In genomic region chr19:47404334-47405196, GRCh38 we compare ENCODE assay signal across 17 cellular contexts. TPM values are rescaled to one million over a fixed set of nuclear protein-coding genes. Genes with fewer than 3 reads are reported as not detected.
DNase-seq lines count a peak whose midpoint lies in the region; ATAC-seq, FAIRE-seq and TF ChIP-seq lines count a peak whose summit lies in the region.
"Had no signal": no experiment of that assay in that cellular context is flagged by ENCODE, and none has a peak within 500 bp of the region (broad histone marks: within the 10 kb centered on the region; RNA-seq: fewer than 3 reads in every experiment).

No MANE protein-coding gene starts in this region.

- H3K4me3 Mint-ChIP-seq in glutamatergic neuron (ENCODE audit: unreplicated experiment): peak overlapping the region; percentile 34
- H3K4me3 Mint-ChIP-seq: CD4-positive, CD25-positive, alpha-beta regulatory T cell had no signal

- TF ChIP-seq EP300 in esophagus muscularis mucosa (IDR thresholded peaks at IDR 0.05): no peak

- peaks cover 20% of the 10 kb centered on the region for H3K27me3 Mint-ChIP-seq in glutamatergic neuron (ENCODE audit: unreplicated experiment)

- H3K4me1 ChIP-seq in esophagus muscularis mucosa (no peaks in the 10 kb centered on the region), upper lobe of right lung (no peaks in the 10 kb centered on the region)
- H3K4me1 ChIP-seq: BLaER1 treated with 17β-estradiol and CSF1 and Interleukin-3, amounts not matched to agents 10 nM and 100 nM had no signal

- H3K36me3 ChIP-seq in esophagus muscularis mucosa (peaks cover 0 to 7% (median 0%) of the 10 kb centered on the region in 4 donors), upper lobe of right lung (no peaks in the 10 kb centered on the region)
- H3K36me3 ChIP-seq: BLaER1 treated with 17β-estradiol and CSF1 and Interleukin-3, amounts not matched to agents 10 nM and 100 nM had no signal

- WGBS in esophagus muscularis mucosa: 80% methylated on average over 9 of the region's 9 CpGs

- intact Hi-C loops in esophagus muscularis mucosa (cut with DNase I): no loop called here
- intact Hi-C loops in upper lobe of right lung (cut with DNase I): loop anchor here (10.0 kb wide), 1 partner anchor 110 kb away; no protein-coding TSS in a partner anchor

- H3K4me1 Mint-ChIP-seq in glutamatergic neuron (ENCODE audit: low read depth, unreplicated experiment): peaks cover 6% of the 10 kb centered on the region
- H3K4me1 Mint-ChIP-seq: CD4-positive, CD25-positive, alpha-beta regulatory T cell had no signal

- no peak for ATAC-seq in upper lobe of right lung

- TF ChIP-seq POLR2A in NB4 (IDR thresholded peaks at IDR 0.05; ENCODE audit: extremely low read depth, insufficient read length): no peak
- no peak for TF ChIP-seq POLR2A in esophagus muscularis mucosa (IDR thresholded peaks at IDR 0.05; ENCODE audit: low read depth)

- H3K27ac Mint-ChIP-seq in glutamatergic neuron (ENCODE audit: unreplicated experiment): no peak overlapping the region

- peaks cover 11% of the 10 kb centered on the region for H3K9me3 Mint-ChIP-seq in glutamatergic neuron (ENCODE audit: unreplicated experiment)

- H3K27ac ChIP-seq in esophagus muscularis mucosa (replicated peaks in 1 of 4): no peak overlapping the region
- H3K27ac ChIP-seq in upper lobe of right lung: no peak overlapping the region
- H3K27ac ChIP-seq: BLaER1 treated with 17β-estradiol and CSF1 and Interleukin-3, amounts not matched to agents 10 nM and 100 nM had no signal

- H3K4me3 ChIP-seq in NB4 (ENCODE audit: low read depth, low read length) (no peak overlapping the region), esophagus muscularis mucosa (no peak overlapping the region), upper lobe of right lung (no peak overlapping the region)
- H3K4me3 ChIP-seq: BLaER1 treated with 17β-estradiol and CSF1 and Interleukin-3, amounts not matched to agents 10 nM and 100 nM had no signal

- no peak for TF ChIP-seq CTCF in D721Med (IDR thresholded peaks at IDR 0.05; ENCODE audit: insufficient read depth, missing control alignments)
- no peak for TF ChIP-seq CTCF in NB4 (IDR thresholded peaks at IDR 0.05; ENCODE audit: low read depth, low read length)
- TF ChIP-seq CTCF in glutamatergic neuron (IDR thresholded peaks at IDR 0.05; ENCODE audit: partially characterized antibody, unreplicated experiment): no peak
- TF ChIP-seq CTCF in esophagus muscularis mucosa (IDR thresholded peaks at IDR 0.05): no peak
- no peak for TF ChIP-seq CTCF in upper lobe of right lung (IDR thresholded peaks at IDR 0.05)

- peaks cover 0 to 60% (median 2%) of the 10 kb centered on the region in 4 donors for H3K27me3 ChIP-seq in esophagus muscularis mucosa
- peaks cover 11% of the 10 kb centered on the region for H3K27me3 ChIP-seq in upper lobe of right lung

- H3K36me3 Mint-ChIP-seq in glutamatergic neuron (ENCODE audit: unreplicated experiment): peaks cover 16% of the 10 kb centered on the region

- H3K9me3 ChIP-seq in esophagus muscularis mucosa (no peaks in the 10 kb centered on the region), upper lobe of right lung (no peaks in the 10 kb centered on the region)
- H3K9me3 ChIP-seq: BLaER1 treated with 17β-estradiol and CSF1 and Interleukin-3, amounts not matched to agents 10 nM and 100 nM had no signal

- DNase-seq in DMS53 (lab: John Stamatoyannopoulos, UW) (peak; percentile 51), DMS53 treated with DMSO at 0.1 percent for 48 hours (lab: John Stamatoyannopoulos, UW; ENCODE audit: unreplicated experiment) (no peak), D721Med (ENCODE audit: insufficient read length, low spot score) (peak; percentile 9), NB4 (ENCODE audit: low read depth) (peak; percentile 50), glutamatergic neuron (no peak), esophagus muscularis mucosa (ENCODE audit: extremely low spot score) (no peak), upper lobe of right lung (no peak), putamen (ENCODE audit: low spot score) (no peak)
- DNase-seq: 8988T; ACHN; CD4-positive, CD25-positive, alpha-beta regulatory T cell; DMS153; GOT3; HCEC 1CT; IMR-90; KG1 had no signal

- FAIRE-seq in D721Med (lab: Jason Lieb, UNC): no peak

RNA-seq across cellular contexts. Expression of gene MEIS3, which starts 14.8 kb away (rescaled TPM):
- total RNA-seq in glutamatergic neuron (ENCODE audit: unreplicated experiment) (255 TPM), esophagus muscularis mucosa (10 to 100 TPM; 22.8 to 33.2 (median 30.7) TPM), upper lobe of right lung (4.3 TPM)
- total RNA-seq: CD4-positive, CD25-positive, alpha-beta regulatory T cell had no signal

RNA-seq across cellular contexts. Expression of gene DHX34, which starts 55.5 kb away (rescaled TPM):
- total RNA-seq in glutamatergic neuron (ENCODE audit: unreplicated experiment) (119 TPM), esophagus muscularis mucosa (10 to 100 TPM in 3 of 4 donors, 1 to 10 TPM in 1; 9.1 to 15.6 (median 12.2) TPM), upper lobe of right lung (15.8 TPM)

Comparison
In these comparisons a context has a peak if more than half of its experiments do, and no peak if none do; other contexts are left out.
1. DNase-seq: peak in DMS53 (single experiment), D721Med (single experiment) and NB4 (single experiment); none in DMS53 treated with DMSO at 0.1 percent for 48 hours (single experiment), glutamatergic neuron (single experiment), esophagus muscularis mucosa (single experiment), upper lobe of right lung (single experiment) and putamen (single experiment).